ENCODE assay signal across 2 cellular contexts in genomic region chr12:68790952-68791234, GRCh38.
A peak's percentile ranks its signal among the peaks of the same experiment; 100 is the strongest.
TF ChIP-seq lines count a peak whose summit lies in the region.

No MANE protein-coding gene starts in this region.

TF ChIP-seq in HEK293, 187 proteins besides CTCF, POLR2A, EP300 and RAD21:
- no peak for TF ChIP-seq ZNF354C (tag by site-specific recombination; IDR thresholded peaks at IDR 0.05; ENCODE audit: borderline replicate concordance, low read depth)
- TF ChIP-seq ZNF121 (tag by site-specific recombination; IDR thresholded peaks at IDR 0.05) = peak; percentile 69; the same call in 1 of the 2 replicates
- TF ChIP-seq GLIS2 (tag by site-specific recombination; IDR thresholded peaks at IDR 0.05) = no peak
- TF ChIP-seq ZNF510 (tag by site-specific recombination; IDR thresholded peaks at IDR 0.05; ENCODE audit: insufficient replicate concordance) = no peak
- no peak for TF ChIP-seq ZNF549 (tag by site-specific recombination; IDR thresholded peaks at IDR 0.05)

TF ChIP-seq in HepG2, 621 proteins besides CTCF, POLR2A, EP300 and RAD21:
- TF ChIP-seq ETS1 (CRISPR knock-in tag; IDR thresholded peaks at IDR 0.05) (no peak), ZNF563 (CRISPR knock-in tag; IDR thresholded peaks at IDR 0.05) (no peak), ZNF616 (CRISPR knock-in tag; IDR thresholded peaks at IDR 0.05; ENCODE audit: low read depth) (no peak), ZNF121 (CRISPR knock-in tag; IDR thresholded peaks at IDR 0.05) (peak; percentile 84)
